In the genomic region with DNA sequence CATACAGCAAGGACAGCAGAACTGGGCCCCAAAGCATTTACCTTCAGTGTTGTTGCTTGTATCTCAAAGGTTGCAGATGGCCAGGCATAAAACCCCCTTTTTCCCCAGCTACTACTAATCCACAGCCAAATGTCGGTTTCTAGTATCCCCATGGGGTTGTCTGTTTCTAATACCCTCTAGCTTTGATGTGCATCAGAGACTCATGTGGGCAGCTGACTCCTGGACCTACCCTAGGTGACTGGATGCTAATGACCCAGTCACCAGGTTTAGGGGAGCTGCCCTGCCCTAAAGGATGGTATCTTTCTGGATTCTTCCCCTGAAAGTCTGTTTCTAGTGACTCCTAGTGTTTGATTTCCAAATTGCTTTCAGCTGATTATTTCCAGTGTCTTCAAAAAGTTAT, we compare ENCODE assay signal across 27 cellular contexts. TPM values are rescaled to one million over a fixed set of nuclear protein-coding genes. Genes with fewer than 3 reads are reported as not detected.
"Had no signal": no experiment of that assay in that cellular context is flagged by ENCODE, and none has a peak within 500 bp of the region (broad histone marks: within the 10 kb centered on the region; RNA-seq: fewer than 3 reads in every experiment).

No MANE protein-coding gene starts in this region.

- H3K4me3 ChIP-seq: gastrocnemius medialis, heart right ventricle, psoas muscle, spleen, tibial artery, upper lobe of left lung, uterus had no signal

- H3K4me3 Mint-ChIP-seq: naive B cell; nephron; stimulated activated memory B cell treated with anti-CD40 and anti-IgM and Interleukin-4, amounts not matched to agents 10 μg/mL and 1 μg/mL and 100 μg/mL, for 72 hours; stimulated activated naive CD8-positive, alpha-beta T cell treated with anti-CD3 and anti-CD28 coated beads, Interleukin-15, Interleukin-2, amounts not matched to agents 100 ng/mL and 50 ng/mL, for 24 hours had no signal

- H3K4me1 Mint-ChIP-seq: nephron; stimulated activated memory B cell treated with anti-CD40 and anti-IgM and Interleukin-4, amounts not matched to agents 10 μg/mL and 1 μg/mL and 100 μg/mL, for 72 hours had no signal

- H3K36me3 ChIP-seq: gastrocnemius medialis, heart right ventricle, uterus had no signal

- H3K27ac ChIP-seq: gastrocnemius medialis, heart right ventricle, psoas muscle, spleen, tibial artery, upper lobe of left lung, uterus had no signal

- H3K36me3 Mint-ChIP-seq: stimulated activated memory B cell treated with anti-CD40 and anti-IgM and Interleukin-4, amounts not matched to agents 10 μg/mL and 1 μg/mL and 100 μg/mL, for 72 hours had no signal

- H3K27ac Mint-ChIP-seq: naive B cell; nephron; stimulated activated memory B cell treated with anti-CD40 and anti-IgM and Interleukin-4, amounts not matched to agents 10 μg/mL and 1 μg/mL and 100 μg/mL, for 72 hours; stimulated activated naive CD8-positive, alpha-beta T cell treated with anti-CD3 and anti-CD28 coated beads, Interleukin-15, Interleukin-2, amounts not matched to agents 100 ng/mL and 50 ng/mL, for 24 hours had no signal

- H3K27me3 Mint-ChIP-seq: stimulated activated naive CD8-positive, alpha-beta T cell treated with anti-CD3 and anti-CD28 coated beads, Interleukin-15, Interleukin-2, amounts not matched to agents 100 ng/mL and 50 ng/mL, for 24 hours had no signal

- H3K9me3 ChIP-seq: gastrocnemius medialis, psoas muscle, spleen, uterus had no signal

- H3K27me3 ChIP-seq: upper lobe of left lung, uterus had no signal

- H3K9me3 Mint-ChIP-seq: nephron; stimulated activated memory B cell treated with anti-CD40 and anti-IgM and Interleukin-4, amounts not matched to agents 10 μg/mL and 1 μg/mL and 100 μg/mL, for 72 hours; stimulated activated naive CD8-positive, alpha-beta T cell treated with anti-CD3 and anti-CD28 coated beads, Interleukin-15, Interleukin-2, amounts not matched to agents 100 ng/mL and 50 ng/mL, for 24 hours had no signal

- H3K4me1 ChIP-seq: gastrocnemius medialis, heart right ventricle, psoas muscle, spleen, tibial artery, upper lobe of left lung, uterus had no signal

- ATAC-seq: esophagus mucosa, gastrocnemius medialis, heart right ventricle, psoas muscle, sciatic nerve had no signal

- DNase-seq: effector CD4-positive, alpha-beta T cell; gastrocnemius medialis; heart right ventricle; hypothalamus; kidney glomerular epithelial cell; mesendoderm; naive B cell; psoas muscle; retina; spleen; stimulated activated CD4-positive, alpha-beta T cell treated with anti-CD3 and anti-CD28 coated beads, Interleukin-15, amount 100 ng/mL, for 24 hours; stimulated activated CD4-positive, alpha-beta T cell treated with anti-CD3 and anti-CD28 coated beads, Interleukin-1b, Interleukin-23, amount 100 ng/mL, for 48 hours; stimulated activated CD4-positive, alpha-beta T cell treated with anti-CD3 and anti-CD28 coated beads, Interleukin-4, amount 100 ng/mL, for 24 hours; tibial artery; upper lobe of left lung; uterus had no signal

RNA-seq across cellular contexts. Expression of gene TJP3, which starts 23.9 kb away (rescaled TPM):
- total RNA-seq: fibroblast of lung, lung microvascular endothelial cell, skeletal muscle tissue had no signal
- polyA plus RNA-seq: fibroblast of lung had no signal

RNA-seq across cellular contexts. Expression of gene RAX2, which starts 39.9 kb away (rescaled TPM):
- total RNA-seq: dermis microvascular lymphatic vessel endothelial cell, esophagus mucosa, fibroblast of lung, gastrocnemius medialis, heart right ventricle, liver, lung microvascular endothelial cell, psoas muscle, sciatic nerve, skeletal muscle tissue, spleen, temporal lobe, upper lobe of left lung had no signal
- polyA plus RNA-seq: fibroblast of lung, heart right ventricle, liver, psoas muscle, spleen had no signal
